In genomic region chr10:91347529-91347928, GRCh38 we compare ENCODE assay signal across 1 cellular context.
TF ChIP-seq lines count a peak whose summit lies in the region.

No MANE protein-coding gene starts in this region.

TF ChIP-seq in IMR-90, 13 proteins besides CTCF, POLR2A, EP300 and RAD21 (continued from another document):
- TF ChIP-seq SMC3 (IDR thresholded peaks at IDR 0.05; ENCODE audit: low read depth, low read length) (no peak), CHD1 (IDR thresholded peaks at IDR 0.05; ENCODE audit: low read depth, low read length) (no peak), MXI1 (IDR thresholded peaks at IDR 0.05; ENCODE audit: borderline replicate concordance, low read depth, low read length) (no peak), FOS (IDR thresholded peaks at IDR 0.05; ENCODE audit: low read depth, low read length) (no peak), ELK1 (IDR thresholded peaks at IDR 0.05; ENCODE audit: borderline replicate concordance, low read depth, low read length) (no peak)
